1 cellular context compared by ENCODE assay signal in the genomic region with DNA sequence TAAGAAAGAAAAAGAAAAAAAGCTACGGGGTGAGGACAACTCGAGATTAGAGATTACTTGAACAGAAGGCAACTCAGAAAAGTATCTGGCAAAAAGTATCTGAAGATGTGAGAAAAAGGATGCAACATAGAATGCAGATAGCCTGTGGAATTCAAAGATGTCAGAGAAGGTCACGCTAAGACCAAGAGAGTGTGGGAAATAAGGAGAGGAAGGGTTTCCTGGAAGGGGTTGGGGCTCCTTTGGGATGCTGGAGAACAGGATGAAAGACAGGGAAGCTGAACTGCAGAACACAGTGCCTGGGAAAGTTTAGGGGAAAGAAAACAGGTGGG.
TF ChIP-seq lines count a peak whose summit lies in the region.

No MANE protein-coding gene starts in this region.

TF ChIP-seq in H1, 55 proteins besides CTCF, POLR2A, EP300 and RAD21 (continued from another document):
- TF ChIP-seq CHD1 (IDR thresholded peaks at IDR 0.05; ENCODE audit: low read depth, low read length): no peak
- no peak for TF ChIP-seq CBX5 (IDR thresholded peaks at IDR 0.05; ENCODE audit: low read depth, low read length)
- TF ChIP-seq BRCA1 (IDR thresholded peaks at IDR 0.05; ENCODE audit: low read depth, low read length): no peak
- no peak for TF ChIP-seq SIN3A (conservative IDR thresholded peaks at IDR 0.05 in 1 of 2, IDR thresholded peaks at IDR 0.05 in 1 of 2; ENCODE audit: low read depth in 1 of 2, low read length in 2 of 2)
- TF ChIP-seq, protein P1, sequence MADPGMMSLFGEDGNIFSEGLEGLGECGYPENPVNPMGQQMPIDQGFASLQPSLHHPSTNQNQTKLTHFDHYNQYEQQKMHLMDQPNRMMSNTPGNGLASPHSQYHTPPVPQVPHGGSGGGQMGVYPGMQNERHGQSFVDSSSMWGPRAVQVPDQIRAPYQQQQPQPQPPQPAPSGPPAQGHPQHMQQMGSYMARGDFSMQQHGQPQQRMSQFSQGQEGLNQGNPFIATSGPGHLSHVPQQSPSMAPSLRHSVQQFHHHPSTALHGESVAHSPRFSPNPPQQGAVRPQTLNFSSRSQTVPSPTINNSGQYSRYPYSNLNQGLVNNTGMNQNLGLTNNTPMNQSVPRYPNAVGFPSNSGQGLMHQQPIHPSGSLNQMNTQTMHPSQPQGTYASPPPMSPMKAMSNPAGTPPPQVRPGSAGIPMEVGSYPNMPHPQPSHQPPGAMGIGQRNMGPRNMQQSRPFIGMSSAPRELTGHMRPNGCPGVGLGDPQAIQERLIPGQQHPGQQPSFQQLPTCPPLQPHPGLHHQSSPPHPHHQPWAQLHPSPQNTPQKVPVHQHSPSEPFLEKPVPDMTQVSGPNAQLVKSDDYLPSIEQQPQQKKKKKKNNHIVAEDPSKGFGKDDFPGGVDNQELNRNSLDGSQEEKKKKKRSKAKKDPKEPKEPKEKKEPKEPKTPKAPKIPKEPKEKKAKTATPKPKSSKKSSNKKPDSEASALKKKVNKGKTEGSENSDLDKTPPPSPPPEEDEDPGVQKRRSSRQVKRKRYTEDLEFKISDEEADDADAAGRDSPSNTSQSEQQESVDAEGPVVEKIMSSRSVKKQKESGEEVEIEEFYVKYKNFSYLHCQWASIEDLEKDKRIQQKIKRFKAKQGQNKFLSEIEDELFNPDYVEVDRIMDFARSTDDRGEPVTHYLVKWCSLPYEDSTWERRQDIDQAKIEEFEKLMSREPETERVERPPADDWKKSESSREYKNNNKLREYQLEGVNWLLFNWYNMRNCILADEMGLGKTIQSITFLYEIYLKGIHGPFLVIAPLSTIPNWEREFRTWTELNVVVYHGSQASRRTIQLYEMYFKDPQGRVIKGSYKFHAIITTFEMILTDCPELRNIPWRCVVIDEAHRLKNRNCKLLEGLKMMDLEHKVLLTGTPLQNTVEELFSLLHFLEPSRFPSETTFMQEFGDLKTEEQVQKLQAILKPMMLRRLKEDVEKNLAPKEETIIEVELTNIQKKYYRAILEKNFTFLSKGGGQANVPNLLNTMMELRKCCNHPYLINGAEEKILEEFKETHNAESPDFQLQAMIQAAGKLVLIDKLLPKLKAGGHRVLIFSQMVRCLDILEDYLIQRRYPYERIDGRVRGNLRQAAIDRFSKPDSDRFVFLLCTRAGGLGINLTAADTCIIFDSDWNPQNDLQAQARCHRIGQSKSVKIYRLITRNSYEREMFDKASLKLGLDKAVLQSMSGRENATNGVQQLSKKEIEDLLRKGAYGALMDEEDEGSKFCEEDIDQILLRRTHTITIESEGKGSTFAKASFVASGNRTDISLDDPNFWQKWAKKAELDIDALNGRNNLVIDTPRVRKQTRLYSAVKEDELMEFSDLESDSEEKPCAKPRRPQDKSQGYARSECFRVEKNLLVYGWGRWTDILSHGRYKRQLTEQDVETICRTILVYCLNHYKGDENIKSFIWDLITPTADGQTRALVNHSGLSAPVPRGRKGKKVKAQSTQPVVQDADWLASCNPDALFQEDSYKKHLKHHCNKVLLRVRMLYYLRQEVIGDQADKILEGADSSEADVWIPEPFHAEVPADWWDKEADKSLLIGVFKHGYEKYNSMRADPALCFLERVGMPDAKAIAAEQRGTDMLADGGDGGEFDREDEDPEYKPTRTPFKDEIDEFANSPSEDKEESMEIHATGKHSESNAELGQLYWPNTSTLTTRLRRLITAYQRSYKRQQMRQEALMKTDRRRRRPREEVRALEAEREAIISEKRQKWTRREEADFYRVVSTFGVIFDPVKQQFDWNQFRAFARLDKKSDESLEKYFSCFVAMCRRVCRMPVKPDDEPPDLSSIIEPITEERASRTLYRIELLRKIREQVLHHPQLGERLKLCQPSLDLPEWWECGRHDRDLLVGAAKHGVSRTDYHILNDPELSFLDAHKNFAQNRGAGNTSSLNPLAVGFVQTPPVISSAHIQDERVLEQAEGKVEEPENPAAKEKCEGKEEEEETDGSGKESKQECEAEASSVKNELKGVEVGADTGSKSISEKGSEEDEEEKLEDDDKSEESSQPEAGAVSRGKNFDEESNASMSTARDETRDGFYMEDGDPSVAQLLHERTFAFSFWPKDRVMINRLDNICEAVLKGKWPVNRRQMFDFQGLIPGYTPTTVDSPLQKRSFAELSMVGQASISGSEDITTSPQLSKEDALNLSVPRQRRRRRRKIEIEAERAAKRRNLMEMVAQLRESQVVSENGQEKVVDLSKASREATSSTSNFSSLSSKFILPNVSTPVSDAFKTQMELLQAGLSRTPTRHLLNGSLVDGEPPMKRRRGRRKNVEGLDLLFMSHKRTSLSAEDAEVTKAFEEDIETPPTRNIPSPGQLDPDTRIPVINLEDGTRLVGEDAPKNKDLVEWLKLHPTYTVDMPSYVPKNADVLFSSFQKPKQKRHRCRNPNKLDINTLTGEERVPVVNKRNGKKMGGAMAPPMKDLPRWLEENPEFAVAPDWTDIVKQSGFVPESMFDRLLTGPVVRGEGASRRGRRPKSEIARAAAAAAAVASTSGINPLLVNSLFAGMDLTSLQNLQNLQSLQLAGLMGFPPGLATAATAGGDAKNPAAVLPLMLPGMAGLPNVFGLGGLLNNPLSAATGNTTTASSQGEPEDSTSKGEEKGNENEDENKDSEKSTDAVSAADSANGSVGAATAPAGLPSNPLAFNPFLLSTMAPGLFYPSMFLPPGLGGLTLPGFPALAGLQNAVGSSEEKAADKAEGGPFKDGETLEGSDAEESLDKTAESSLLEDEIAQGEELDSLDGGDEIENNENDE (IDR thresholded peaks at IDR 0.05; ENCODE audit: insufficient replicate concordance, low read length): no peak
- no peak for TF ChIP-seq HDAC2 (IDR thresholded peaks at IDR 0.05; ENCODE audit: borderline replicate concordance in 1 of 2, low read depth in 2 of 2, low read length in 2 of 2)
- TF ChIP-seq TEAD4 (IDR thresholded peaks at IDR 0.05; ENCODE audit: low read depth, low read length): no peak
- TF ChIP-seq KDM4A (IDR thresholded peaks at IDR 0.05; ENCODE audit: low read depth, low read length, severe bottlenecking): no peak
- no peak for TF ChIP-seq TAF7 (optimal IDR thresholded peaks at IDR 0.05; ENCODE audit: borderline replicate concordance, low read depth, low read length)
- no peak for TF ChIP-seq CHD2 (IDR thresholded peaks at IDR 0.05; ENCODE audit: low read length)
- no peak for TF ChIP-seq CREB1 (IDR thresholded peaks at IDR 0.05)
- TF ChIP-seq, protein P2, sequence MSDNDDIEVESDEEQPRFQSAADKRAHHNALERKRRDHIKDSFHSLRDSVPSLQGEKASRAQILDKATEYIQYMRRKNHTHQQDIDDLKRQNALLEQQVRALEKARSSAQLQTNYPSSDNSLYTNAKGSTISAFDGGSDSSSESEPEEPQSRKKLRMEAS (IDR thresholded peaks at IDR 0.05): no peak
